In the genomic region with DNA sequence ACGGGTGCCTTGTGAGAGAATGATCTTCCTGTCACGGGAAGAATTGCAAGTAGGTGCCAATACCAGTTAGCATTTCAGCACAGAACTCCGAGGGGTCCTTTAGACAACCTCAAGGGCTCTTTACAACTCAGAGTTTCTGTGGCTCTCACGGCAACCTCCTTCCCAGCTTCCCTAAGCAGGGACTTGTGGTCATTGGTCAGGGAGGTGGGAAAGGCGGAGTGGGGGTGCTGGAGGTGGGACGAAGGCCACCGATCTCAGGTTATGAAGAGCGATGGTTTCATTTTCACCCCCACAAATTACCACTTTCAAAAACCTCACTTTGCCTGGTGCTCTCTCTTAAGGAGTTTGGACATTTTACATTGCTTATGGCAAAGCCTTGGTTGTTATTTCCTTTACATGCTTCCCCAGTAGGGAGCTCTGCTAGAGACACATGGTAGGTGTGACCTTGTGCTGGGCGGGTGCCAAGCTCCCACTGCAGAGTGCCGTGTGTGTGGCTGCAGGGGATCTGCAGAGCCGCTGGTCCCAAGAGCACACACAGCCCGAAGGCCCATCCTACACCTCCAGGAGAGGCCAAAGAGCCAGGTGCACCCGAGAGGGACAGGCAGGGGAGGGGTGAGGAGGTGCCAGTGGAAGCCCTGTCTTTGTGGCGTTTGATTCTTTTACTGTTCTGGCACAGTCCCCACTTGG, we compare ENCODE assay signal across 11 cellular contexts. TPM values are rescaled to one million over a fixed set of nuclear protein-coding genes. Genes with fewer than 3 reads are reported as not detected.
DNase-seq lines count a peak whose midpoint lies in the region; ATAC-seq and TF ChIP-seq lines count a peak whose summit lies in the region.
"Had no signal": no experiment of that assay in that cellular context is flagged by ENCODE, and none has a peak within 500 bp of the region (broad histone marks: within the 10 kb centered on the region; RNA-seq: fewer than 3 reads in every experiment).

No MANE protein-coding gene starts in this region.

- H3K79me2 ChIP-seq in H9 (ENCODE audit: insufficient read depth, low read length): no peaks in the 10 kb centered on the region

- H4K8ac ChIP-seq in H9 (replicated peaks; ENCODE audit: insufficient read length, low read depth, low read length): no peak overlapping the region

- H3K9me3 ChIP-seq in H9 (ENCODE audit: control insufficient read depth, low read depth, low read length): no peaks in the 10 kb centered on the region

- no CpG with 5 or more reads among the region's 14 CpGs for WGBS in H9 (ENCODE audit: extremely low coverage, insufficient read length, low lambda C conversion rate)

- H3K23me2 ChIP-seq in H9 (ENCODE audit: insufficient read length, low read depth, low read length, poor library complexity, severe bottlenecking): no peaks in the 10 kb centered on the region

- H2BK120ac ChIP-seq in H9 (ENCODE audit: low read depth, low read length, poor library complexity, severe bottlenecking): no peak overlapping the region

- H3K27ac Mint-ChIP-seq in H9: peak overlapping the region in 1 of 3 experiments; percentile 68; a peak in 1 of 7 replicates
- H3K27ac Mint-ChIP-seq: CD4-positive, alpha-beta memory T cell; dendritic cell treated with granulocyte-macrophage colony-stimulating factor and Interleukin-4, amounts not matched to agents 40 ng/mL and 50 ng/mL, for 4 days; naive B cell had no signal

- no peak overlapping the region for H3K4ac ChIP-seq in H9 (ENCODE audit: low read depth, low read length)

- no peaks in the 10 kb centered on the region for H3K9me3 Mint-ChIP-seq in H9
- H3K9me3 Mint-ChIP-seq: CD4-positive, alpha-beta memory T cell; dendritic cell treated with granulocyte-macrophage colony-stimulating factor and Interleukin-4, amounts not matched to agents 40 ng/mL and 50 ng/mL, for 4 days; naive B cell had no signal

- peak; percentile 26 for ATAC-seq in sciatic nerve
- ATAC-seq in HG03280 (IDR thresholded peaks at IDR 0.05; ENCODE audit: unreplicated experiment): no peak
- ATAC-seq in GM18511 (IDR thresholded peaks at IDR 0.05; ENCODE audit: unreplicated experiment): no peak

- no peak overlapping the region for H3K23ac ChIP-seq in H9 (ENCODE audit: insufficient read length, low read depth, low read length)

- peaks cover 0 to 2% (median 2%) of the 10 kb centered on the region in 3 experiments; a peak in 4 of 7 replicates for H3K36me3 Mint-ChIP-seq in H9 (ENCODE audit: insufficient read depth in 1 of 3, low read depth in 3 of 3)
- H3K36me3 Mint-ChIP-seq: CD4-positive, alpha-beta memory T cell; naive B cell had no signal

- no peak overlapping the region for H4K91ac ChIP-seq in H9 (ENCODE audit: insufficient read length, low read depth, low read length)

- no peak overlapping the region for H3K4me3 ChIP-seq in choroid plexus epithelial cell (ENCODE audit: low read depth, low read length)

- H3K14ac ChIP-seq in H9 (ENCODE audit: insufficient read depth, low read length): no peak overlapping the region

- TF ChIP-seq CTCF in H9 (conservative IDR thresholded peaks at IDR 0.05): no peak
- no peak for TF ChIP-seq CTCF in choroid plexus epithelial cell (conservative IDR thresholded peaks at IDR 0.05; ENCODE audit: low read depth, low read length)

- H3K4me1 ChIP-seq in H9 (ENCODE audit: insufficient read depth, low read length): peaks cover 6% of the 10 kb centered on the region; the same call in 1 of the 2 replicates

- peaks cover 15 to 22% of the 10 kb centered on the region in 2 experiments for H3K4me1 Mint-ChIP-seq in H9
- H3K4me1 Mint-ChIP-seq: CD4-positive, alpha-beta memory T cell; naive B cell had no signal

- H4K20me1 ChIP-seq in H9 (ENCODE audit: control insufficient read depth, insufficient read depth, insufficient read length): no peaks in the 10 kb centered on the region

- no peak overlapping the region for H2BK12ac ChIP-seq in H9 (ENCODE audit: insufficient read length, low read depth, low read length)

- no peak overlapping the region for H3T11ph ChIP-seq in H9 (ENCODE audit: low read length)

- no peak overlapping the region for H4K5ac ChIP-seq in H9 (ENCODE audit: insufficient read length, low read depth, low read length)

- H2BK5ac ChIP-seq in H9 (ENCODE audit: insufficient read length, low read length): no peak overlapping the region

- H3K18ac ChIP-seq in H9 (ENCODE audit: insufficient read length, low read depth, low read length): no peak overlapping the region

- peak; percentile 49 for DNase-seq in H9
- DNase-seq in NCI-H2107 treated with DMSO at 0.1 percent for 48 hours (lab: John Stamatoyannopoulos, UW; ENCODE audit: unreplicated experiment): peak; percentile 69
- peak; percentile 82 for DNase-seq in choroid plexus epithelial cell (ENCODE audit: low read depth)
- no peak for DNase-seq in sciatic nerve (ENCODE audit: low spot score)
- DNase-seq in NCI-H1048 (lab: John Stamatoyannopoulos, UW): no peak
- DNase-seq: CD4-positive, alpha-beta memory T cell; naive B cell; WERI-Rb-1 had no signal

- intact Hi-C loops in sciatic nerve (cut with DNase I): no loop called here

- no peak overlapping the region for H2BK20ac ChIP-seq in H9 (ENCODE audit: low read depth, low read length, poor library complexity, severe bottlenecking)

- no peak overlapping the region for H3K56ac ChIP-seq in H9 (ENCODE audit: insufficient read length, low read depth, low read length)

- H2BK15ac ChIP-seq in H9 (ENCODE audit: low read depth, low read length): no peak overlapping the region

- H2AK5ac ChIP-seq in H9 (ENCODE audit: insufficient read length, low read length): no peak overlapping the region

- no peaks in the 10 kb centered on the region for H3K79me1 ChIP-seq in H9 (ENCODE audit: insufficient read depth, low read depth, low read length, poor library complexity, severe bottlenecking)

- H3K4me2 ChIP-seq in H9 (ENCODE audit: insufficient read depth, insufficient read length, low read length): no peak overlapping the region

- no peaks in the 10 kb centered on the region for H3K27me3 ChIP-seq in H9 (ENCODE audit: insufficient read depth, low read length)

- no peak overlapping the region for H3K27ac ChIP-seq in H9 (ENCODE audit: insufficient read length, low read depth, low read length)
- H3K27ac ChIP-seq: WERI-Rb-1 had no signal

- no peaks in the 10 kb centered on the region for H3K27me3 Mint-ChIP-seq in H9 (ENCODE audit: low read depth)

- no peak overlapping the region for H3K4me3 Mint-ChIP-seq in H9
- H3K4me3 Mint-ChIP-seq: CD4-positive, alpha-beta memory T cell; dendritic cell treated with granulocyte-macrophage colony-stimulating factor and Interleukin-4, amounts not matched to agents 40 ng/mL and 50 ng/mL, for 4 days had no signal

- H2AFZ ChIP-seq in H9 (ENCODE audit: low read length): no peak overlapping the region

- no peak overlapping the region for H3K9ac ChIP-seq in H9 (ENCODE audit: extremely low read depth, insufficient read length, low read length)

RNA-seq across cellular contexts. Expression of a gene that starts 21.4 kb away (rescaled TPM):
- 0.28 and 0.42 TPM in 2 replicates for total RNA-seq in H9 (2021)
- total RNA-seq in sciatic nerve: not detected

Comparison
In these comparisons a context has a peak if more than half of its experiments do, and no peak if none do; other contexts are left out.
1. DNase-seq: peak in H9 (single experiment), NCI-H2107 treated with DMSO at 0.1 percent for 48 hours (single experiment) and choroid plexus epithelial cell (single experiment); none in sciatic nerve (single experiment) and NCI-H1048 (single experiment).